Comparison of ENCODE assay signal across 17 cellular contexts in genomic region chr1:38082678-38083317, GRCh38. TPM values are rescaled to one million over a fixed set of nuclear protein-coding genes. Genes with fewer than 3 reads are reported as not detected.
A peak's percentile ranks its signal among the peaks of the same experiment; 100 is the strongest.
DNase-seq lines count a peak whose midpoint lies in the region; ATAC-seq and TF ChIP-seq lines count a peak whose summit lies in the region.
"Had no signal": no experiment of that assay in that cellular context is flagged by ENCODE, and none has a peak within 500 bp of the region (broad histone marks: within the 10 kb centered on the region; RNA-seq: fewer than 3 reads in every experiment).

No MANE protein-coding gene starts in this region.

- H3K9me3 Mint-ChIP-seq in H9 (no peaks in the 10 kb centered on the region), neural crest cell (no peaks in the 10 kb centered on the region)
- H3K9me3 Mint-ChIP-seq: T-cell had no signal

- H3K27ac ChIP-seq in H9 (ENCODE audit: insufficient read length, low read depth, low read length), result no peak overlapping the region

- no peak overlapping the region for H4K8ac ChIP-seq in H9 (replicated peaks; ENCODE audit: insufficient read length, low read depth, low read length)

- no peak overlapping the region for H2BK20ac ChIP-seq in H9 (ENCODE audit: low read depth, low read length, poor library complexity, severe bottlenecking)

- no peaks in the 10 kb centered on the region for H3K27me3 Mint-ChIP-seq in H9 (ENCODE audit: low read depth)
- H3K27me3 Mint-ChIP-seq in neural crest cell (ENCODE audit: low read depth), result no peaks in the 10 kb centered on the region

- no peak overlapping the region for H3K56ac ChIP-seq in H9 (ENCODE audit: insufficient read length, low read depth, low read length)

- peak; percentile 75 for ATAC-seq in esophagus mucosa
- ATAC-seq in Right ventricle myocardium superior (ENCODE audit: poor library complexity), result no peak
- no peak for ATAC-seq in GM18909 (IDR thresholded peaks at IDR 0.05; ENCODE audit: poor library complexity, unreplicated experiment)
- ATAC-seq: PC-3, T-cell had no signal

- no peak overlapping the region for H2BK5ac ChIP-seq in H9 (ENCODE audit: insufficient read length, low read length)

- H3K23ac ChIP-seq in H9 (ENCODE audit: insufficient read length, low read depth, low read length), result no peak overlapping the region

- H2BK15ac ChIP-seq in H9 (ENCODE audit: low read depth, low read length), result no peak overlapping the region

- no peaks in the 10 kb centered on the region for H4K20me1 ChIP-seq in H9 (ENCODE audit: control insufficient read depth, insufficient read depth, insufficient read length)

- H3K79me1 ChIP-seq in H9 (ENCODE audit: insufficient read depth, low read depth, low read length, poor library complexity, severe bottlenecking), result no peaks in the 10 kb centered on the region

- H3K27ac Mint-ChIP-seq in H9 (peak overlapping the region in 2 of 3 experiments; percentile 9 to 62; a peak in 4 of 7 replicates), neural crest cell (ENCODE audit: unreplicated experiment) (peak overlapping the region; percentile 3)
- H3K27ac Mint-ChIP-seq: T-cell had no signal

- H3K36me3 Mint-ChIP-seq in H9 (ENCODE audit: insufficient read depth in 1 of 3, low read depth in 3 of 3), result peaks cover 1 to 4% (median 3%) of the 10 kb centered on the region in 3 experiments; a peak in 3 of 7 replicates
- H3K36me3 Mint-ChIP-seq in neural crest cell (ENCODE audit: low read depth), result no peaks in the 10 kb centered on the region
- H3K36me3 Mint-ChIP-seq: T-cell had no signal

- H3K4me1 Mint-ChIP-seq in H9 (peaks cover 25 to 32% of the 10 kb centered on the region in 2 experiments), neural crest cell (peaks cover 27% of the 10 kb centered on the region)
- H3K4me1 Mint-ChIP-seq: T-cell had no signal

- H2AFZ ChIP-seq in H9 (ENCODE audit: low read length), result no peak overlapping the region

- H4K91ac ChIP-seq in H9 (ENCODE audit: insufficient read length, low read depth, low read length), result no peak overlapping the region

- WGBS in H9 (ENCODE audit: extremely low coverage, insufficient read length, low lambda C conversion rate), result no CpG with 5 or more reads among the region's 4 CpGs

- no peak overlapping the region for H4K5ac ChIP-seq in H9 (ENCODE audit: insufficient read length, low read depth, low read length)

- no peak overlapping the region for H3K4ac ChIP-seq in H9 (ENCODE audit: low read depth, low read length)

- H3K9ac ChIP-seq in H9 (ENCODE audit: extremely low read depth, insufficient read length, low read length), result no peak overlapping the region

- intact Hi-C loops in Right ventricle myocardium superior (cut with DNase I), result no loop called here

- no peak for TF ChIP-seq CTCF in H9 (conservative IDR thresholded peaks at IDR 0.05)
- TF ChIP-seq CTCF in neural crest cell (conservative IDR thresholded peaks at IDR 0.05), result no peak

- no peak overlapping the region for H3T11ph ChIP-seq in H9 (ENCODE audit: low read length)

- H3K27me3 ChIP-seq in H9 (ENCODE audit: insufficient read depth, low read length), result no peaks in the 10 kb centered on the region

- H3K4me1 ChIP-seq in H9 (ENCODE audit: insufficient read depth, low read length), result peaks cover 6% of the 10 kb centered on the region; the same call in 1 of the 2 replicates

- no peak overlapping the region for H3K18ac ChIP-seq in H9 (ENCODE audit: insufficient read length, low read depth, low read length)

- no peak overlapping the region for H3K4me2 ChIP-seq in H9 (ENCODE audit: insufficient read depth, insufficient read length, low read length)

- no peak overlapping the region for H2BK12ac ChIP-seq in H9 (ENCODE audit: insufficient read length, low read depth, low read length)

- H3K4me3 Mint-ChIP-seq in H9 (no peak overlapping the region), neural crest cell (no peak overlapping the region)
- H3K4me3 Mint-ChIP-seq: T-cell had no signal

- H3K79me2 ChIP-seq in H9 (ENCODE audit: insufficient read depth, low read length), result no peaks in the 10 kb centered on the region

- no peak overlapping the region for H3K14ac ChIP-seq in H9 (ENCODE audit: insufficient read depth, low read length)

- H2AK5ac ChIP-seq in H9 (ENCODE audit: insufficient read length, low read length), result no peak overlapping the region

- no peaks in the 10 kb centered on the region for H3K9me3 ChIP-seq in H9 (ENCODE audit: control insufficient read depth, low read depth, low read length)

- H3K23me2 ChIP-seq in H9 (ENCODE audit: insufficient read length, low read depth, low read length, poor library complexity, severe bottlenecking), result no peaks in the 10 kb centered on the region

- DNase-seq in NCI-H526 (lab: John Stamatoyannopoulos, UW) (peak; percentile 38 to 49), NCI-H526 treated with DMSO at 0.1 percent for 48 hours (lab: John Stamatoyannopoulos, UW) (no peak), H9 (no peak), neural crest cell (ENCODE audit: low read depth, low spot score) (no peak), Right ventricle myocardium superior (no peak)
- no peak for DNase-seq in activated T-cell treated with anti-CD3 and anti-CD28 coated beads, Interleukin-2, amount 50 U/mL, for 48 hours
- DNase-seq: AML-193; DND-41; GDM1; NCI-H1436; NCI-H446 treated with DMSO at 0.1 percent for 48 hours; NK-92 treated with Interleukin-12 subunit alpha and Interleukin-12 subunit beta, amount 100 ng/mL, for 24 hours; PC-3; T-cell had no signal

- no peak overlapping the region for H2BK120ac ChIP-seq in H9 (ENCODE audit: low read depth, low read length, poor library complexity, severe bottlenecking)

RNA-seq across cellular contexts. Expression of gene POU3F1, which starts 36.2 kb away (rescaled TPM):
- total RNA-seq in H9 (2021) (5.8 and 7.0 TPM in 2 replicates), esophagus mucosa (6.0 TPM), neural crest cell (10.7 and 12.1 TPM in 2 replicates), Right ventricle myocardium superior (0.16 TPM)
- total RNA-seq: H4, PC-3 had no signal

Comparison
In these comparisons a context has a peak if more than half of its experiments do, and no peak if none do; other contexts are left out.
1. DNase-seq: peak in NCI-H526 (2 of 2); none in NCI-H526 treated with DMSO at 0.1 percent for 48 hours (single experiment), H9 (single experiment), neural crest cell (single experiment), Right ventricle myocardium superior (single experiment) and activated T-cell treated with anti-CD3 and anti-CD28 coated beads, Interleukin-2, amount 50 U/mL, for 48 hours (0 of 2).